In the genomic region with DNA sequence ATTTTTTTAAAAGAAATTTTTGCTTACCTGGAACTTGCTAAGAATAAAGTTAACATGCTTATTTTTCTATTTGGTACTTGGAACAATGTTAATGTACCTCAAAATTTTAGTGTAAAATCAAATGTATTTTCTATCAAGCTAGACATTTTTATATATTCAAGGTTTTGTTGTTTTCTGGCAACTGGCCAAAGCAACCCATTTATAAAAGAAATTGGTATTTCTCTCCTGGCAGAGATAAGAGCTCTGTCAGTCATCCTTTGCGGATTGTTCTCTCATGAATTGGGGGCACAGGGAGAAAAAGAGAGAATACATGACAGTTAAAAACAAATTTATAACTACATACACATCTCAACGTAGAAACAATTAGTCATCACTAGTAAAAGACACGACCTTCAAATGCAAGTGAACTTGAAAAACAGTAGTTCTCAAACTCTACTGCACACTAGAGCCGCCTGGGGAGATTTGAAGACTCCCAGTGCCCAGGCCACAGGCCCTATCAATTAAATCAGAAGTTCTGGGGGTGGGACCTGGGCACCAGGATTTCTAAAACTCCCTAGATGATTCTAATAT, we compare ENCODE assay signal across 11 cellular contexts.
"Had no signal": no experiment of that assay in that cellular context is flagged by ENCODE, and none has a peak within 500 bp of the region (broad histone marks: within the 10 kb centered on the region; RNA-seq: fewer than 3 reads in every experiment).

No MANE protein-coding gene starts in this region.

- H3K27ac Mint-ChIP-seq: activated naive CD4-positive, alpha-beta T cell treated with anti-CD3 and anti-CD28 coated beads for 36 hours; effector memory CD8-positive, alpha-beta T cell had no signal

- DNase-seq: activated CD4-positive, alpha-beta T cell treated with anti-CD3 and anti-CD28 coated beads for 48 hours; activated CD8-positive, alpha-beta memory T cell treated with anti-CD3 and anti-CD28 coated beads for 24 hours; activated naive CD4-positive, alpha-beta T cell treated with anti-CD3 and anti-CD28 coated beads for 36 hours; effector memory CD8-positive, alpha-beta T cell; erythroblast; hippocampal formation; midbrain; retina; stimulated activated CD4-positive, alpha-beta T cell treated with anti-CD3 and anti-CD28 coated beads, Interleukin-15, amount 100 ng/mL, for 24 hours; stimulated activated CD4-positive, alpha-beta T cell treated with anti-CD3 and anti-CD28 coated beads, Interleukin-4, amount 100 ng/mL, for 24 hours had no signal

- H3K4me3 Mint-ChIP-seq: activated naive CD4-positive, alpha-beta T cell treated with anti-CD3 and anti-CD28 coated beads for 36 hours; effector memory CD8-positive, alpha-beta T cell had no signal

- H3K27ac ChIP-seq: parathyroid adenoma had no signal

- ATAC-seq: effector memory CD8-positive, alpha-beta T cell had no signal
